1 cellular context compared by ENCODE assay signal in the genomic region with DNA sequence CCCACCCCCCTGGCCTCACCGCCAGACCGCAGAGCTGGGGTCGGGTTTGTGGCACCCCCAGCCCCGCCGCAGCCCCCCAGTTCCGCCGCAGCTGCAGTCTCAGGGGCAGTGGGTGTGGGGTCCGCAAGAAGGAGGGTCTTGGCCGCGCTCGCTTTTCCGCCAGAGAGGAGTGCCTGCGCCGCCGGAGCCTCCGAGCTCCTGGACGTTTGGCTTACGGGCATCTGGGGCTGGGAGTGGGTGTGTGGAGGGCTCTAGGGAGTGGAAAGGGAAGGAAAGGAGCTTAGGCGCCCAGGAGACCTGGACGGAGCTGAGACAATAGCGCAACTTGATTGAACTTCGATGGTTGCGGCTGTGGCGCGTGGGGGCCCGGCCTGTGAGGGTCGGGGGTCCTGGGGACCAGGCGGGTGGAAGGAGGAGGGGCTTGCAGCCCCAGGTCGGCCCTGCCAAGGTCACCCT.
TF ChIP-seq lines count a peak whose summit lies in the region.

No MANE protein-coding gene starts in this region.

TF ChIP-seq in HEK293, 187 proteins besides CTCF, POLR2A, EP300 and RAD21 (continued from another document):
- TF ChIP-seq, protein P1, sequence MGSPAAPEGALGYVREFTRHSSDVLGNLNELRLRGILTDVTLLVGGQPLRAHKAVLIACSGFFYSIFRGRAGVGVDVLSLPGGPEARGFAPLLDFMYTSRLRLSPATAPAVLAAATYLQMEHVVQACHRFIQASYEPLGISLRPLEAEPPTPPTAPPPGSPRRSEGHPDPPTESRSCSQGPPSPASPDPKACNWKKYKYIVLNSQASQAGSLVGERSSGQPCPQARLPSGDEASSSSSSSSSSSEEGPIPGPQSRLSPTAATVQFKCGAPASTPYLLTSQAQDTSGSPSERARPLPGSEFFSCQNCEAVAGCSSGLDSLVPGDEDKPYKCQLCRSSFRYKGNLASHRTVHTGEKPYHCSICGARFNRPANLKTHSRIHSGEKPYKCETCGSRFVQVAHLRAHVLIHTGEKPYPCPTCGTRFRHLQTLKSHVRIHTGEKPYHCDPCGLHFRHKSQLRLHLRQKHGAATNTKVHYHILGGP (tag by site-specific recombination; IDR thresholded peaks at IDR 0.05): no peak
- TF ChIP-seq, protein P2, sequence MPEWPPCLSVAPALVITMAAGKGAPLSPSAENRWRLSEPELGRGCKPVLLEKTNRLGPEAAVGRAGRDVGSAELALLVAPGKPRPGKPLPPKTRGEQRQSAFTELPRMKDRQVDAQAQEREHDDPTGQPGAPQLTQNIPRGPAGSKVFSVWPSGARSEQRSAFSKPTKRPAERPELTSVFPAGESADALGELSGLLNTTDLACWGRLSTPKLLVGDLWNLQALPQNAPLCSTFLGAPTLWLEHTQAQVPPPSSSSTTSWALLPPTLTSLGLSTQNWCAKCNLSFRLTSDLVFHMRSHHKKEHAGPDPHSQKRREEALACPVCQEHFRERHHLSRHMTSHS (tag by site-specific recombination; IDR thresholded peaks at IDR 0.05): no peak
- TF ChIP-seq ZFP41 (tag by site-specific recombination; IDR thresholded peaks at IDR 0.05; ENCODE audit: borderline replicate concordance) (no peak), WT1 (tag by site-specific recombination; IDR thresholded peaks at IDR 0.05) (no peak), ZNF140 (tag by site-specific recombination; IDR thresholded peaks at IDR 0.05) (peak; percentile 17; the same call in 1 of the 2 replicates), SETDB1 (IDR thresholded peaks at IDR 0.05; ENCODE audit: insufficient read length, low read length) (no peak), ZFHX2 (tag by site-specific recombination; conservative IDR thresholded peaks at IDR 0.05) (0 out of 2 replicates have a peak, but pooled peaks have one; percentile 24), ZNF596 (tag by site-specific recombination; IDR thresholded peaks at IDR 0.05) (no peak), ZNF621 (tag by site-specific recombination; IDR thresholded peaks at IDR 0.05) (no peak)
